ENCODE assay signal across 1 cellular context in genomic region chr17:38711792-38712571, GRCh38.
TF ChIP-seq lines count a peak whose summit lies in the region.

No MANE protein-coding gene starts in this region.

TF ChIP-seq in HepG2, 621 proteins besides CTCF, POLR2A, EP300 and RAD21:
- TF ChIP-seq POLR2G (IDR thresholded peaks at IDR 0.05; ENCODE audit: low read depth, low read length) (0 out of 2 replicates have a peak, but pooled peaks have one; percentile 31), RBFOX2 (IDR thresholded peaks at IDR 0.05; ENCODE audit: low read depth, low read length) (peak; percentile 62), AGO2 (optimal IDR thresholded peaks at IDR 0.05; ENCODE audit: low read depth, low read length) (peak; percentile 80), HNRNPLL (IDR thresholded peaks at IDR 0.05; ENCODE audit: low read depth, low read length, poor library complexity, severe bottlenecking) (peak; percentile 9), SNAI1 (CRISPR knock-in tag; IDR thresholded peaks at IDR 0.05; ENCODE audit: borderline replicate concordance) (no peak), SSRP1 (CRISPR knock-in tag; IDR thresholded peaks at IDR 0.05) (0 out of 2 replicates have a peak, but pooled peaks have one; percentile 24), RBM22 (optimal IDR thresholded peaks at IDR 0.05; ENCODE audit: low read length) (peak; percentile 43), KLF11 (CRISPR knock-in tag; IDR thresholded peaks at IDR 0.05) (no peak), CBFB (CRISPR knock-in tag; IDR thresholded peaks at IDR 0.05) (no peak), ZNF430 (CRISPR knock-in tag; IDR thresholded peaks at IDR 0.05) (no peak)
- TF ChIP-seq, protein P1, sequence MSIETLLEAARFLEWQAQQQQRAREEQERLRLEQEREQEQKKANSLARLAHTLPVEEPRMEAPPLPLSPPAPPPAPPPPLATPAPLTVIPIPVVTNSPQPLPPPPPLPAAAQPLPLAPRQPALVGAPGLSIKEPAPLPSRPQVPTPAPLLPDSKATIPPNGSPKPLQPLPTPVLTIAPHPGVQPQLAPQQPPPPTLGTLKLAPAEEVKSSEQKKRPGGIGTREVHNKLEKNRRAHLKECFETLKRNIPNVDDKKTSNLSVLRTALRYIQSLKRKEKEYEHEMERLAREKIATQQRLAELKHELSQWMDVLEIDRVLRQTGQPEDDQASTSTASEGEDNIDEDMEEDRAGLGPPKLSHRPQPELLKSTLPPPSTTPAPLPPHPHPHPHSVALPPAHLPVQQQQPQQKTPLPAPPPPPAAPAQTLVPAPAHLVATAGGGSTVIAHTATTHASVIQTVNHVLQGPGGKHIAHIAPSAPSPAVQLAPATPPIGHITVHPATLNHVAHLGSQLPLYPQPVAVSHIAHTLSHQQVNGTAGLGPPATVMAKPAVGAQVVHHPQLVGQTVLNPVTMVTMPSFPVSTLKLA (IDR thresholded peaks at IDR 0.05), result peak; percentile 84
